Comparison of ENCODE assay signal across 28 cellular contexts in genomic region chr13:19056355-19056880, GRCh38.
"Had no signal": no experiment of that assay in that cellular context is flagged by ENCODE, and none has a peak within 500 bp of the region (broad histone marks: within the 10 kb centered on the region; RNA-seq: fewer than 3 reads in every experiment).

No MANE protein-coding gene starts in this region.

- H3K4me1 Mint-ChIP-seq: naive thymus-derived CD4-positive, alpha-beta T cell; natural killer cell; nephron; neural progenitor cell; stimulated activated effector memory CD8-positive, alpha-beta T cell treated with anti-CD3 and anti-CD28 coated beads, Interleukin-12 subunit alpha, Interleukin-12 subunit beta, amount 100 ng/mL, for 72 hours; stimulated activated naive B cell treated with anti-CD40 and anti-IgM and Interleukin-4, amounts not matched to agents 10 μg/mL and 1 μg/mL and 100 μg/mL, for 72 hours had no signal

- H3K27me3 Mint-ChIP-seq: progenitor cell of endocrine pancreas; stimulated activated naive B cell treated with anti-CD40 and anti-IgM and Interleukin-4, amounts not matched to agents 10 μg/mL and 1 μg/mL and 100 μg/mL, for 72 hours had no signal

- H3K27ac ChIP-seq: neural progenitor cell, neutrophil, ovary, parathyroid adenoma, psoas muscle, right lobe of liver, sigmoid colon, stomach, thoracic aorta, thyroid gland, tibial nerve, upper lobe of left lung, vagina had no signal

- H3K27me3 ChIP-seq: neural progenitor cell, neutrophil, ovary, right lobe of liver, sigmoid colon, stomach, thyroid gland, tibial nerve, upper lobe of left lung, vagina had no signal

- H3K4me1 ChIP-seq: neural progenitor cell, parathyroid adenoma, psoas muscle, right lobe of liver, sigmoid colon, stomach, thyroid gland, tibial nerve, upper lobe of left lung, vagina had no signal

- H3K27ac Mint-ChIP-seq: naive thymus-derived CD4-positive, alpha-beta T cell; natural killer cell; nephron; neural progenitor cell; progenitor cell of endocrine pancreas; stimulated activated effector memory CD8-positive, alpha-beta T cell treated with anti-CD3 and anti-CD28 coated beads, Interleukin-12 subunit alpha, Interleukin-12 subunit beta, amount 100 ng/mL, for 72 hours; stimulated activated naive B cell treated with anti-CD40 and anti-IgM and Interleukin-4, amounts not matched to agents 10 μg/mL and 1 μg/mL and 100 μg/mL, for 72 hours had no signal

- ATAC-seq: naive thymus-derived CD4-positive, alpha-beta T cell; natural killer cell; psoas muscle; right cardiac atrium; right lobe of liver; stimulated activated effector memory CD8-positive, alpha-beta T cell treated with anti-CD3 and anti-CD28 coated beads, Interleukin-12 subunit alpha, Interleukin-12 subunit beta, amount 100 ng/mL, for 72 hours; stimulated activated naive B cell treated with anti-CD40 and anti-IgM and Interleukin-4, amounts not matched to agents 10 μg/mL and 1 μg/mL and 100 μg/mL, for 72 hours had no signal

- H3K4me3 Mint-ChIP-seq: naive thymus-derived CD4-positive, alpha-beta T cell; natural killer cell; nephron; neural progenitor cell; stimulated activated effector memory CD8-positive, alpha-beta T cell treated with anti-CD3 and anti-CD28 coated beads, Interleukin-12 subunit alpha, Interleukin-12 subunit beta, amount 100 ng/mL, for 72 hours; stimulated activated naive B cell treated with anti-CD40 and anti-IgM and Interleukin-4, amounts not matched to agents 10 μg/mL and 1 μg/mL and 100 μg/mL, for 72 hours had no signal

- H3K36me3 ChIP-seq: neural progenitor cell, neutrophil, ovary, right lobe of liver, sigmoid colon, stomach, thoracic aorta, thyroid gland, tibial nerve, upper lobe of left lung, vagina had no signal

- H3K9me3 ChIP-seq: neutrophil, ovary, psoas muscle, right lobe of liver, sigmoid colon, thoracic aorta, thyroid gland, vagina had no signal

- H3K4me3 ChIP-seq: neural progenitor cell, ovary, psoas muscle, right lobe of liver, sigmoid colon, stomach, thoracic aorta, thyroid gland, tibial nerve, upper lobe of left lung, vagina had no signal

- DNase-seq: naive thymus-derived CD4-positive, alpha-beta T cell; natural killer cell; nucleus accumbens; ovary; psoas muscle; right cardiac atrium; right lobe of liver; sigmoid colon; small intestine; stimulated activated CD4-positive, alpha-beta T cell treated with anti-CD3 and anti-CD28 coated beads, Interleukin-15, amount 100 ng/mL, for 24 hours; stimulated activated CD4-positive, alpha-beta T cell treated with anti-CD3 and anti-CD28 coated beads, Interleukin-2, amount 100 ng/mL, for 24 hours; stimulated activated CD4-positive, alpha-beta T cell treated with anti-CD3 and anti-CD28 coated beads, Interleukin-2, amount 100 ng/mL, for 48 hours; stimulated activated CD4-positive, alpha-beta T cell treated with anti-CD3 and anti-CD28 coated beads, Interleukin-4, amount 100 ng/mL, for 24 hours; stimulated activated naive B cell treated with anti-CD40 and anti-IgM and Interleukin-4, amounts not matched to agents 10 μg/mL and 1 μg/mL and 100 μg/mL, for 72 hours; stimulated activated naive CD4-positive, alpha-beta T cell treated with Interleukin-2 at 50 U/mL for 16 hours; stomach; thyroid gland; trophoblast cell had no signal
